In the genomic region with DNA sequence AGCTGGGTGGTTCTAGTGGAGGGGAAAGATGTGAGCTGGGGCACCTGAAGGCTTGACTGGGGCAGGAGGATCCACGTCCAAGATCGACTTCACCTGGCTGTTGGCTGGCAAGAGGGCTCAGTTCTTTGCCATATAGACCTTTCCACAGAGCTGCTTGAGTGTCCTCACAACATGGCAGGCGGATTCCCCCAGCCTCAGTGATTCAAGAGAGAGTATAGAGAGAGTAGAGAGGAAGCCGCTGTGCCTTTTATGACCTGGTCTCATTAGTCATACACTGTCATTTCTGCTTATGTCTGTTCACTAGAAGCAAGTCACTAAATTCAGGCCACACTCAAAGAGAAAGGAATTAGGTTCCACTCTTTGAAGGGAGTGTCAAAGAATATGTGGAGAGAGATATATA, we compare ENCODE assay signal across 16 cellular contexts.
DNase-seq lines count a peak whose midpoint lies in the region; ATAC-seq lines count a peak whose summit lies in the region.
"Had no signal": no experiment of that assay in that cellular context is flagged by ENCODE, and none has a peak within 500 bp of the region (broad histone marks: within the 10 kb centered on the region; RNA-seq: fewer than 3 reads in every experiment).

No MANE protein-coding gene starts in this region.

- ATAC-seq in activated T-cell treated with anti-CD3 and anti-CD28 coated beads, Interleukin-2, amount 50 U/mL, for 72 hours (replicated peaks in 1 of 2) = peak; percentile 62 to 64
- no peak for ATAC-seq in central memory CD8-positive, alpha-beta T cell (replicated peaks; ENCODE audit: extremely low read depth, poor library complexity, severe bottlenecking)
- peak; percentile 44 for ATAC-seq in stimulated activated effector memory CD8-positive, alpha-beta T cell treated with anti-CD3 and anti-CD28 coated beads, Interleukin-12 subunit alpha, Interleukin-12 subunit beta, amount 100 ng/mL, for 72 hours
- ATAC-seq: HepG2, Panc1 had no signal

- peaks cover 4% of the 10 kb centered on the region in 2 donors for H3K9me3 Mint-ChIP-seq in activated T-cell treated with anti-CD3 and anti-CD28 coated beads, Interleukin-2, amount 50 U/mL, for 72 hours
- no peaks in the 10 kb centered on the region for H3K9me3 Mint-ChIP-seq in central memory CD8-positive, alpha-beta T cell
- peaks cover 5% of the 10 kb centered on the region for H3K9me3 Mint-ChIP-seq in stimulated activated effector memory CD8-positive, alpha-beta T cell treated with anti-CD3 and anti-CD28 coated beads, Interleukin-12 subunit alpha, Interleukin-12 subunit beta, amount 100 ng/mL, for 72 hours

- no peak overlapping the region for H3K27ac Mint-ChIP-seq in activated T-cell treated with anti-CD3 and anti-CD28 coated beads, Interleukin-2, amount 50 U/mL, for 72 hours
- peak overlapping the region; percentile 100 for H3K27ac Mint-ChIP-seq in central memory CD8-positive, alpha-beta T cell (ENCODE audit: low read depth)
- H3K27ac Mint-ChIP-seq in stimulated activated effector memory CD8-positive, alpha-beta T cell treated with anti-CD3 and anti-CD28 coated beads, Interleukin-12 subunit alpha, Interleukin-12 subunit beta, amount 100 ng/mL, for 72 hours = no peak overlapping the region

- H3K27me3 Mint-ChIP-seq in activated T-cell treated with anti-CD3 and anti-CD28 coated beads, Interleukin-2, amount 50 U/mL, for 72 hours (ENCODE audit: low read depth) = no peaks in the 10 kb centered on the region
- no peaks in the 10 kb centered on the region for H3K27me3 Mint-ChIP-seq in central memory CD8-positive, alpha-beta T cell

- peaks cover 17% of the 10 kb centered on the region for H3K4me1 Mint-ChIP-seq in activated T-cell treated with anti-CD3 and anti-CD28 coated beads, Interleukin-2, amount 50 U/mL, for 72 hours (ENCODE audit: low read depth)
- H3K4me1 Mint-ChIP-seq in central memory CD8-positive, alpha-beta T cell = peaks cover 28% of the 10 kb centered on the region
- H3K4me1 Mint-ChIP-seq in stimulated activated effector memory CD8-positive, alpha-beta T cell treated with anti-CD3 and anti-CD28 coated beads, Interleukin-12 subunit alpha, Interleukin-12 subunit beta, amount 100 ng/mL, for 72 hours = peaks cover 20% of the 10 kb centered on the region

- DNase-seq in activated naive CD4-positive, alpha-beta T cell treated with anti-CD3 and anti-CD28 coated beads, Interleukin-2, amount 50 U/mL, for 16 hours = peak; percentile 34
- no peak for DNase-seq in activated naive CD4-positive, alpha-beta T cell treated with Interleukin-2 at 50 U/mL for 16 hours
- no peak for DNase-seq in activated T-cell treated with anti-CD3 and anti-CD28 coated beads, Interleukin-2, amount 50 U/mL, for 72 hours
- DNase-seq in central memory CD8-positive, alpha-beta T cell (ENCODE audit: low spot score in 2 of 2) = no peak
- no peak for DNase-seq in stimulated activated effector memory CD8-positive, alpha-beta T cell treated with anti-CD3 and anti-CD28 coated beads, Interleukin-12 subunit alpha, Interleukin-12 subunit beta, amount 100 ng/mL, for 72 hours (ENCODE audit: low spot score in 2 of 2)
- no peak for DNase-seq in HPDE6-E6E7 (ENCODE audit: extremely low spot score)
- DNase-seq in T-helper 1 cell = no peak
- DNase-seq: Caco-2, DMS153, GOT3, KG1, NCI-H1092 treated with DMSO at 0.1 percent for 48 hours, NCI-H1694, NCI-H524 had no signal

- H3K36me3 Mint-ChIP-seq in activated T-cell treated with anti-CD3 and anti-CD28 coated beads, Interleukin-2, amount 50 U/mL, for 72 hours (ENCODE audit: insufficient read depth in 2 of 2) = peaks cover 3 to 4% of the 10 kb centered on the region in 2 donors
- H3K36me3 Mint-ChIP-seq in central memory CD8-positive, alpha-beta T cell (ENCODE audit: insufficient read depth) = peaks cover 7% of the 10 kb centered on the region
- H3K36me3 Mint-ChIP-seq in stimulated activated effector memory CD8-positive, alpha-beta T cell treated with anti-CD3 and anti-CD28 coated beads, Interleukin-12 subunit alpha, Interleukin-12 subunit beta, amount 100 ng/mL, for 72 hours = no peaks in the 10 kb centered on the region

- H3K4me3 Mint-ChIP-seq in activated T-cell treated with anti-CD3 and anti-CD28 coated beads, Interleukin-2, amount 50 U/mL, for 72 hours = no peak overlapping the region
- H3K4me3 Mint-ChIP-seq in central memory CD8-positive, alpha-beta T cell = no peak overlapping the region
- H3K4me3 Mint-ChIP-seq in stimulated activated effector memory CD8-positive, alpha-beta T cell treated with anti-CD3 and anti-CD28 coated beads, Interleukin-12 subunit alpha, Interleukin-12 subunit beta, amount 100 ng/mL, for 72 hours = no peak overlapping the region
